In genomic region chr10:62463364-62463763, GRCh38 we compare ENCODE assay signal across 28 cellular contexts.
"Had no signal": no experiment of that assay in that cellular context is flagged by ENCODE, and none has a peak within 500 bp of the region (broad histone marks: within the 10 kb centered on the region; RNA-seq: fewer than 3 reads in every experiment).

No MANE protein-coding gene starts in this region.

- H3K36me3 ChIP-seq: ascending aorta, cardiac muscle cell had no signal

- H3K4me1 ChIP-seq: ascending aorta had no signal

- DNase-seq: activated B cell treated with CpG ODN at 0.5 μM for 24 hours; activated CD4-positive, alpha-beta memory T cell treated with anti-CD3 and anti-CD28 coated beads for 36 hours; activated CD4-positive, alpha-beta T cell treated with anti-CD3 and anti-CD28 coated beads for 4 hours; activated CD4-positive, alpha-beta T cell treated with anti-CD3 and anti-CD28 coated beads, Interleukin-2, amount 10 ng/mL, durations not matched to agents 24 days and 14 days; activated CD4-positive, alpha-beta T cell treated with anti-CD3 and anti-CD28 coated beads, Interleukin-2, amount 50 U/mL, for 1 hour; activated CD4-positive, alpha-beta T cell treated with anti-CD3 and anti-CD28 coated beads, Interleukin-2, amount 50 U/mL, for 4 hours; activated CD4-positive, CD25-positive, alpha-beta regulatory T cell treated with anti-CD3 and anti-CD28 coated beads, Interleukin-2, amount 50 U/mL, for 72 hours; activated CD8-positive, alpha-beta memory T cell treated with anti-CD3 and anti-CD28 coated beads, Interleukin-2, amount 50 U/mL, for 4 hours; activated CD8-positive, alpha-beta T cell treated with anti-CD3 and anti-CD28 coated beads for 36 hours; activated effector memory CD4-positive, alpha-beta T cell treated with Interleukin-2 at 50 U/mL for 16 hours; activated gamma-delta T cell; activated naive CD4-positive, alpha-beta T cell treated with anti-CD3 and anti-CD28 coated beads, Interleukin-2, amount 10 ng/mL, durations not matched to agents 7 days and 5 days; activated naive CD4-positive, alpha-beta T cell treated with Interleukin-2 at 50 U/mL for 16 hours; activated naive CD8-positive, alpha-beta T cell treated with anti-CD3 and anti-CD28 coated beads, Interleukin-2, amount 10 ng/mL, durations not matched to agents 7 days and 5 days; activated naive CD8-positive, alpha-beta T cell treated with anti-CD3 and anti-CD28 coated beads, Interleukin-2, amount 50 U/mL, for 24 hours; activated T-cell treated with anti-CD3 and anti-CD28 coated beads for 4 hours; activated T-cell treated with anti-CD3 and anti-CD28 coated beads, Interleukin-2, amount 50 U/mL, for 1 hour; activated T-cell treated with anti-CD3 and anti-CD28 coated beads, Interleukin-2, amount 50 U/mL, for 4 hours; activated T-cell treated with anti-CD3 and anti-CD28 coated beads, Interleukin-2, amount 50 U/mL, for 72 hours; amygdala; anterior cingulate cortex; caudate nucleus; cerebellar nuclear complex; T-helper 1 cell; T-helper 9 cell had no signal

- H3K4me3 ChIP-seq: ascending aorta, cardiac muscle cell had no signal

- ATAC-seq: activated CD8-positive, alpha-beta T cell treated with anti-CD3 and anti-CD28 coated beads for 36 hours; activated naive CD8-positive, alpha-beta T cell treated with anti-CD3 and anti-CD28 coated beads, Interleukin-2, amount 50 U/mL, for 24 hours; activated T-cell treated with anti-CD3 and anti-CD28 coated beads, Interleukin-2, amount 50 U/mL, for 4 hours had no signal

- H3K27ac ChIP-seq: ascending aorta, cardiac muscle cell, VCaP had no signal

- H3K27me3 ChIP-seq: ascending aorta, cardiac muscle cell had no signal
